In genomic region chr5:75710630-75711029, GRCh38 we compare ENCODE assay signal across 28 cellular contexts. TPM values are rescaled to one million over a fixed set of nuclear protein-coding genes. Genes with fewer than 3 reads are reported as not detected.
DNase-seq lines count a peak whose midpoint lies in the region; ATAC-seq, FAIRE-seq and TF ChIP-seq lines count a peak whose summit lies in the region.
"Had no signal": no experiment of that assay in that cellular context is flagged by ENCODE, and none has a peak within 500 bp of the region (broad histone marks: within the 10 kb centered on the region; RNA-seq: fewer than 3 reads in every experiment).

No MANE protein-coding gene starts in this region.

- DNase-seq in T-helper 2 cell treated with Interferon-gamma antibody and Interleukin-4, amounts not matched to agents 5 μg/mL and 100 μg/mL, for 36 hours (ENCODE audit: low spot score), result no peak
- DNase-seq in T-helper 2 cell (no peak), OCI-M1 (lab: John Stamatoyannopoulos, UW) (peak; percentile 88), keratinocyte (ENCODE audit: low read depth, low spot score) (no peak), upper lobe of right lung (no peak), retina (no peak), GM12892 (ENCODE audit: insufficient read length) (no peak)
- DNase-seq: activated CD4-positive, alpha-beta T cell treated with anti-CD3 and anti-CD28 coated beads, Interleukin-2, amount 50 U/mL, for 4 hours; activated effector memory CD4-positive, alpha-beta T cell treated with anti-CD3 and anti-CD28 coated beads, Interleukin-2, amount 50 U/mL, for 16 hours; activated naive CD8-positive, alpha-beta T cell treated with anti-CD3 and anti-CD28 coated beads, Interleukin-2, amount 50 U/mL, for 24 hours; cerebellar nuclear complex; DMS79; head of caudate nucleus; left ventricle myocardium inferior; NCI-H1048; NCI-H2029; NCI-H226; NCI-H748 treated with DMSO at 0.1 percent for 48 hours; SHP77 treated with DMSO at 0.1 percent for 48 hours; stimulated activated CD4-positive, alpha-beta T cell treated with anti-CD3 and anti-CD28 coated beads, Interleukin-1b, Interleukin-23, amount 100 ng/mL, for 48 hours had no signal

- H3K9me3 Mint-ChIP-seq in T-helper 2 cell treated with Interferon-gamma antibody and Interleukin-4, amounts not matched to agents 5 μg/mL and 100 μg/mL, for 36 hours, result no peaks in the 10 kb centered on the region
- H3K9me3 Mint-ChIP-seq: activated naive CD8-positive, alpha-beta T cell treated with anti-CD3 and anti-CD28 coated beads, Interleukin-2, amount 50 U/mL, for 24 hours; IgD-negative memory B cell; neural progenitor cell; stimulated activated effector memory CD8-positive, alpha-beta T cell treated with anti-CD3 and anti-CD28 coated beads, Interleukin-12 subunit alpha, Interleukin-12 subunit beta, amount 100 ng/mL, for 72 hours had no signal

- H2AFZ ChIP-seq in keratinocyte (ENCODE audit: control insufficient read depth, low read length), result no peak overlapping the region
- H2AFZ ChIP-seq: neural progenitor cell had no signal

- H3K36me3 Mint-ChIP-seq in T-helper 2 cell treated with Interferon-gamma antibody and Interleukin-4, amounts not matched to agents 5 μg/mL and 100 μg/mL, for 36 hours (ENCODE audit: low read depth), result peaks cover 45% of the 10 kb centered on the region

- H4K20me1 ChIP-seq in keratinocyte (ENCODE audit: control insufficient read depth, extremely low read depth, insufficient read depth, low read length), result no peaks in the 10 kb centered on the region

- TF ChIP-seq CTCF in keratinocyte (optimal IDR thresholded peaks at IDR 0.05 in 1 of 3, IDR thresholded peaks at IDR 0.05 in 1 of 3, conservative IDR thresholded peaks at IDR 0.05 in 1 of 3; ENCODE audit: extremely low read depth in 1 of 3, insufficient read depth in 2 of 3, low read length in 3 of 3) (no peak), upper lobe of right lung (IDR thresholded peaks at IDR 0.05) (no peak)

- H3K4me3 ChIP-seq in keratinocyte (ENCODE audit: control insufficient read depth in 2 of 3, extremely low read depth in 1 of 3, insufficient read depth in 2 of 3, low read depth in 1 of 3, low read length in 3 of 3), result no peak overlapping the region
- H3K4me3 ChIP-seq in upper lobe of right lung, result no peak overlapping the region
- H3K4me3 ChIP-seq: left ventricle myocardium inferior, neural progenitor cell, prostate gland, skin epidermis had no signal

- ATAC-seq in upper lobe of right lung (peak; percentile 90), HG03039 (IDR thresholded peaks at IDR 0.05; ENCODE audit: unreplicated experiment) (no peak)
- ATAC-seq: activated naive CD8-positive, alpha-beta T cell treated with anti-CD3 and anti-CD28 coated beads, Interleukin-2, amount 50 U/mL, for 24 hours; stimulated activated effector memory CD8-positive, alpha-beta T cell treated with anti-CD3 and anti-CD28 coated beads, Interleukin-12 subunit alpha, Interleukin-12 subunit beta, amount 100 ng/mL, for 72 hours had no signal

- no peaks in the 10 kb centered on the region for H3K9me1 ChIP-seq in keratinocyte (ENCODE audit: control insufficient read depth, extremely low read depth, insufficient read depth, low read length)

- FAIRE-seq in keratinocyte (lab: Jason Lieb, UNC) (peak; percentile 9), GM12892 (lab: Jason Lieb, UNC) (no peak)

- H3K4me2 ChIP-seq in keratinocyte (ENCODE audit: control insufficient read depth, extremely low read depth, insufficient read depth, low read depth, low read length), result no peak overlapping the region
- H3K4me2 ChIP-seq: neural progenitor cell had no signal

- H3K27ac Mint-ChIP-seq in T-helper 2 cell treated with Interferon-gamma antibody and Interleukin-4, amounts not matched to agents 5 μg/mL and 100 μg/mL, for 36 hours, result peak overlapping the region; percentile 45
- H3K27ac Mint-ChIP-seq: activated naive CD8-positive, alpha-beta T cell treated with anti-CD3 and anti-CD28 coated beads, Interleukin-2, amount 50 U/mL, for 24 hours; B cell; IgD-negative memory B cell; neural progenitor cell; stimulated activated effector memory CD8-positive, alpha-beta T cell treated with anti-CD3 and anti-CD28 coated beads, Interleukin-12 subunit alpha, Interleukin-12 subunit beta, amount 100 ng/mL, for 72 hours had no signal

- peaks cover 41% of the 10 kb centered on the region for H3K4me1 Mint-ChIP-seq in T-helper 2 cell treated with Interferon-gamma antibody and Interleukin-4, amounts not matched to agents 5 μg/mL and 100 μg/mL, for 36 hours (ENCODE audit: low read depth)

- H3K36me3 ChIP-seq in keratinocyte (ENCODE audit: control insufficient read depth in 2 of 2, extremely low read depth in 1 of 2, insufficient read depth in 2 of 2, low read length in 2 of 2) (peaks cover 0 to 3% of the 10 kb centered on the region in 2 experiments), upper lobe of right lung (peaks cover 9% of the 10 kb centered on the region)
- H3K36me3 ChIP-seq: prostate gland had no signal

- no peak overlapping the region for H3K4me3 Mint-ChIP-seq in T-helper 2 cell treated with Interferon-gamma antibody and Interleukin-4, amounts not matched to agents 5 μg/mL and 100 μg/mL, for 36 hours
- H3K4me3 Mint-ChIP-seq: activated naive CD8-positive, alpha-beta T cell treated with anti-CD3 and anti-CD28 coated beads, Interleukin-2, amount 50 U/mL, for 24 hours; B cell; IgD-negative memory B cell; neural progenitor cell; stimulated activated effector memory CD8-positive, alpha-beta T cell treated with anti-CD3 and anti-CD28 coated beads, Interleukin-12 subunit alpha, Interleukin-12 subunit beta, amount 100 ng/mL, for 72 hours had no signal

- intact Hi-C loops in upper lobe of right lung (cut with DNase I), result no loop called here

- H3K27me3 ChIP-seq in keratinocyte (ENCODE audit: control insufficient read depth, extremely low read depth, insufficient read depth, low read length) (no peaks in the 10 kb centered on the region), upper lobe of right lung (no peaks in the 10 kb centered on the region)
- H3K27me3 ChIP-seq: neural progenitor cell had no signal

- H3K27ac ChIP-seq in keratinocyte (ENCODE audit: control insufficient read depth, insufficient read depth, low read length) (no peak overlapping the region), upper lobe of right lung (no peak overlapping the region)
- H3K27ac ChIP-seq: 22Rv1, left ventricle myocardium inferior, neural progenitor cell, prostate gland had no signal

- peaks cover 15% of the 10 kb centered on the region for H3K79me2 ChIP-seq in keratinocyte (ENCODE audit: control insufficient read depth, insufficient read depth, low read length)

- peaks cover under 1% of the 10 kb centered on the region for H3K4me1 ChIP-seq in keratinocyte (ENCODE audit: control insufficient read depth, extremely low read depth, insufficient read depth, low read length)
- H3K4me1 ChIP-seq in upper lobe of right lung, result no peaks in the 10 kb centered on the region
- H3K4me1 ChIP-seq: prostate gland had no signal

- H3K9me3 ChIP-seq in keratinocyte (ENCODE audit: control insufficient read depth, low read depth, low read length) (no peaks in the 10 kb centered on the region), upper lobe of right lung (no peaks in the 10 kb centered on the region)
- H3K9me3 ChIP-seq: left ventricle myocardium inferior, prostate gland had no signal

- H3K27me3 Mint-ChIP-seq in T-helper 2 cell treated with Interferon-gamma antibody and Interleukin-4, amounts not matched to agents 5 μg/mL and 100 μg/mL, for 36 hours (ENCODE audit: low read depth), result no peaks in the 10 kb centered on the region
- H3K27me3 Mint-ChIP-seq: activated naive CD8-positive, alpha-beta T cell treated with anti-CD3 and anti-CD28 coated beads, Interleukin-2, amount 50 U/mL, for 24 hours; B cell; IgD-negative memory B cell had no signal

- dilution Hi-C loops in keratinocyte (cut with MboI; ENCODE audit: extremely low pct_ligation_motif_present, low sequenced_read_pairs), result no loop called here

- no peak overlapping the region for H3K9ac ChIP-seq in keratinocyte (ENCODE audit: control insufficient read depth, extremely low read depth, insufficient read depth, low read length)
- H3K9ac ChIP-seq: neural progenitor cell had no signal

- TF ChIP-seq POLR2A in GM12892 (IDR thresholded peaks at IDR 0.05; ENCODE audit: low read depth, low read length), result no peak

RNA-seq across cellular contexts. Expression of gene POC5, which starts 6.6 kb away (rescaled TPM):
- 7.9 to 10.4 TPM (median 8.2 TPM) in 3 replicates for polyA plus RNA-seq in keratinocyte
- polyA plus RNA-seq in keratinocyte (2011; ENCODE audit: low read depth), result 4.5 TPM
- 3.6 and 7.3 TPM in 2 replicates for polyA plus RNA-seq in keratinocyte (2011; cell fraction: cytosol; rRNA removed)
- polyA plus RNA-seq in keratinocyte (2011; cell fraction: nucleus; rRNA removed), result 12.5 and 12.7 TPM in 2 replicates
- polyA plus RNA-seq in keratinocyte (2012; ENCODE audit: low replicate concordance), result 5.8 TPM in 2 replicates
- polyA minus RNA-seq in keratinocyte, result 1.1 to 12.7 TPM (median 8.0 TPM) in 3 replicates
- 5.0 TPM for polyA minus RNA-seq in keratinocyte (2011; cell fraction: cytosol; rRNA and poly(A)+ RNA removed)
- 4.1 and 12.0 TPM in 2 replicates for polyA minus RNA-seq in keratinocyte (2011; cell fraction: nucleus; rRNA and poly(A)+ RNA removed)
- 9.1 TPM for total RNA-seq in upper lobe of right lung
- polyA plus RNA-seq in GM12892 (2012; ENCODE audit: missing spikeins), result 12.4 TPM
